8 cellular contexts compared by ENCODE assay signal in the genomic region with DNA sequence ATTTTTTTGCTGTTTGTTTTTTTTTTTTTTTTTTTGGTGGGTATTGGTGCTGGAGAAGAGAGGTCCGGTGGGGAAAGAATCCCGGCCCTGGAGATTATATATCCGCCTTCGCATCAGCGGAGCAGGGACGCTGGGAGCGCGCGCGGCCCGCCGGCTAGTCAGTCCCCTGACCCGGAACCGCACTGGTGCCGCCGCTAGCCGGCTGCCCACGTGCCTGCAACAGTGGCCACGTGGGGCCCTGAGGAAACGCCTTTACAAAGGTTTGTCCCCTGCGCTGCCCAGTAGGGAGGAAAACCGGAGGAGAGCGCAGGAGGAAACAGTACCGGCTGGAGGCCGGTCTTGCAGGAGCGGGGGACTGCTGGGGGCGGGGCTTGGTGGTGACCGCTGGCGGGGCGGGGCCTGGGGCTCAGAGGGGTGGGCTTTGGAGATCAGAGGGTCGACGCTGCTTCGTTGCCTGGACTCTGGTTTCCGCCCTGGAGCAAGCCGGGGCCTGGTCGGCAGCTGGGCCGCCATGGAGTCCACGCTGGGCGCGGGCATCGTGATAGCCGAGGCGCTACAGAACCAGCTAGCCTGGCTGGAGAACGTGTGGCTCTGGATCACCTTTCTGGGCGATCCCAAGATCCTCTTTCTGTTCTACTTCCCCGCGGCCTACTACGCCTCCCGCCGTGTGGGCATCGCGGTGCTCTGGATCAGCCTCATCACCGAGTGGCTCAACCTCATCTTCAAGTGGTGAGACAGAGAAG. TPM values are rescaled to one million over a fixed set of nuclear protein-coding genes. Genes with fewer than 3 reads are reported as not detected.
DNase-seq lines count a peak whose midpoint lies in the region; ATAC-seq lines count a peak whose summit lies in the region.

A gene with protein sequence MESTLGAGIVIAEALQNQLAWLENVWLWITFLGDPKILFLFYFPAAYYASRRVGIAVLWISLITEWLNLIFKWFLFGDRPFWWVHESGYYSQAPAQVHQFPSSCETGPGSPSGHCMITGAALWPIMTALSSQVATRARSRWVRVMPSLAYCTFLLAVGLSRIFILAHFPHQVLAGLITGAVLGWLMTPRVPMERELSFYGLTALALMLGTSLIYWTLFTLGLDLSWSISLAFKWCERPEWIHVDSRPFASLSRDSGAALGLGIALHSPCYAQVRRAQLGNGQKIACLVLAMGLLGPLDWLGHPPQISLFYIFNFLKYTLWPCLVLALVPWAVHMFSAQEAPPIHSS (plus strand): TSS at position 281 of the 743 bp plus-strand sequence. CDS start 231 bp downstream, at position 512.

- ATAC-seq in GM21423 (IDR thresholded peaks at IDR 0.05; ENCODE audit: unreplicated experiment), result peak; percentile 70

- peak within 1 kb of the TSS; percentile 91 for H3K27ac ChIP-seq in epithelial cell of prostate

- peak; percentile 99 for DNase-seq in D341Med (ENCODE audit: low spot score)
- DNase-seq in HuH-7 (ENCODE audit: low spot score), result peak; percentile 99
- DNase-seq in OCI-M1 (lab: John Stamatoyannopoulos, UW), result peak; percentile 98
- peak; percentile 85 for DNase-seq in activated T-cell treated with anti-CD3 and anti-CD28 coated beads for 48 hours (ENCODE audit: low read depth)
- peak; percentile 61 for DNase-seq in epithelial cell of prostate (ENCODE audit: low read depth, low spot score)
- peak; percentile 96 for DNase-seq in mucosa of gallbladder (ENCODE audit: low spot score)
- DNase-seq in stimulated activated CD8-positive, alpha-beta memory T cell treated with anti-CD3 and anti-CD28 coated beads, Interleukin-4, amount 100 ng/mL, for 4 hours (ENCODE audit: low read depth in 2 of 2, low spot score in 1 of 2), result peak; percentile 37 to 65

RNA-seq across cellular contexts. Expression of the gene that starts here (rescaled TPM):
- 62.3 TPM for total RNA-seq in mucosa of gallbladder

Comparison
In these comparisons a context has a peak if more than half of its experiments do, and no peak if none do; other contexts are left out.
1. Peak in every context shown above with its lines: DNase-seq, ATAC-seq and H3K27ac ChIP-seq.